12 cellular contexts compared by ENCODE assay signal in genomic region chr2:9972621-9973445, GRCh38. TPM values are rescaled to one million over a fixed set of nuclear protein-coding genes. Genes with fewer than 3 reads are reported as not detected.
DNase-seq lines count a peak whose midpoint lies in the region; ATAC-seq and TF ChIP-seq lines count a peak whose summit lies in the region.
"Had no signal": no experiment of that assay in that cellular context is flagged by ENCODE, and none has a peak within 500 bp of the region (broad histone marks: within the 10 kb centered on the region; RNA-seq: fewer than 3 reads in every experiment).

No MANE protein-coding gene starts in this region.

- intact Hi-C loops in activated naive CD4-positive, alpha-beta T cell treated with anti-CD3 and anti-CD28 coated beads for 36 hours (cut with micrococcal nuclease): no loop called here

- peaks cover 2% of the 10 kb centered on the region for H3K27me3 Mint-ChIP-seq in stimulated activated naive CD8-positive, alpha-beta T cell treated with anti-CD3 and anti-CD28 coated beads, Interleukin-15, amount 100 ng/mL, for 72 hours
- peaks cover 13% of the 10 kb centered on the region for H3K27me3 Mint-ChIP-seq in nephron (ENCODE audit: low read depth)
- no peaks in the 10 kb centered on the region for H3K27me3 Mint-ChIP-seq in activated CD4-positive, alpha-beta memory T cell treated with anti-CD3 and anti-CD28 coated beads, Interleukin-2, amount 10 ng/mL, durations not matched to agents 7 days and 5 days
- H3K27me3 Mint-ChIP-seq in activated naive CD4-positive, alpha-beta T cell treated with anti-CD3 and anti-CD28 coated beads for 36 hours (ENCODE audit: low read depth): no peaks in the 10 kb centered on the region

- H3K27ac Mint-ChIP-seq in stimulated activated naive CD8-positive, alpha-beta T cell treated with anti-CD3 and anti-CD28 coated beads, Interleukin-15, amount 100 ng/mL, for 72 hours: peak overlapping the region in 1 of 2 donors; percentile 83
- peak overlapping the region; percentile 45 to 80 (median 71) for H3K27ac Mint-ChIP-seq in nephron
- H3K27ac Mint-ChIP-seq in activated CD4-positive, alpha-beta memory T cell treated with anti-CD3 and anti-CD28 coated beads, Interleukin-2, amount 10 ng/mL, durations not matched to agents 7 days and 5 days: no peak overlapping the region
- H3K27ac Mint-ChIP-seq in activated naive CD4-positive, alpha-beta T cell treated with anti-CD3 and anti-CD28 coated beads for 36 hours: no peak overlapping the region

- POLR2A ChIA-PET in activated CD4-positive, alpha-beta memory T cell treated with anti-CD3 and anti-CD28 coated beads, Interleukin-2, amount 10 ng/mL, durations not matched to agents 7 days and 5 days (lab: Charles Lee): interaction anchor here (2.0 kb wide), 1 partner anchor 129 kb away, joined by 6 read pairs; the partner anchor contains the start of gene TAF1B

- no peak for TF ChIP-seq CTCF in nephron (IDR thresholded peaks at IDR 0.05; ENCODE audit: unreplicated experiment in 3 of 3)

- peaks cover 43% of the 10 kb centered on the region for H3K4me1 Mint-ChIP-seq in stimulated activated naive CD8-positive, alpha-beta T cell treated with anti-CD3 and anti-CD28 coated beads, Interleukin-15, amount 100 ng/mL, for 72 hours
- peaks cover 60% of the 10 kb centered on the region for H3K4me1 Mint-ChIP-seq in nephron
- H3K4me1 Mint-ChIP-seq in activated CD4-positive, alpha-beta memory T cell treated with anti-CD3 and anti-CD28 coated beads, Interleukin-2, amount 10 ng/mL, durations not matched to agents 7 days and 5 days: peaks cover 24% of the 10 kb centered on the region
- H3K4me1 Mint-ChIP-seq in activated naive CD4-positive, alpha-beta T cell treated with anti-CD3 and anti-CD28 coated beads for 36 hours (ENCODE audit: low read depth): peaks cover 25% of the 10 kb centered on the region

- CTCF ChIA-PET in activated CD4-positive, alpha-beta memory T cell treated with anti-CD3 and anti-CD28 coated beads, Interleukin-2, amount 10 ng/mL, durations not matched to agents 7 days and 5 days (lab: Charles Lee): interaction anchor here (0.6 to 3.3 kb wide), 6 partner anchors 11 to 413 kb away, joined by 3 to 27 read pairs (median 6); no protein-coding TSS in a partner anchor
- CTCF ChIA-PET in activated naive CD4-positive, alpha-beta T cell treated with anti-CD3 and anti-CD28 coated beads for 36 hours (lab: Charles Lee): interaction anchor here (0.6 to 2.1 kb wide), 5 partner anchors 9 to 829 kb away, joined by 3 to 18 read pairs (median 3); no protein-coding TSS in a partner anchor

- peak overlapping the region; percentile 34 for H3K27ac ChIP-seq in caudate nucleus (ENCODE audit: low read depth, low read length)
- H3K27ac ChIP-seq: neutrophil had no signal

- no peaks in the 10 kb centered on the region for H3K36me3 Mint-ChIP-seq in nephron (ENCODE audit: low read depth)
- peaks cover 5% of the 10 kb centered on the region for H3K36me3 Mint-ChIP-seq in activated CD4-positive, alpha-beta memory T cell treated with anti-CD3 and anti-CD28 coated beads, Interleukin-2, amount 10 ng/mL, durations not matched to agents 7 days and 5 days (ENCODE audit: low read depth)
- no peaks in the 10 kb centered on the region for H3K36me3 Mint-ChIP-seq in activated naive CD4-positive, alpha-beta T cell treated with anti-CD3 and anti-CD28 coated beads for 36 hours (ENCODE audit: low read depth)

- H3K4me3 Mint-ChIP-seq in stimulated activated naive CD8-positive, alpha-beta T cell treated with anti-CD3 and anti-CD28 coated beads, Interleukin-15, amount 100 ng/mL, for 72 hours: no peak overlapping the region
- H3K4me3 Mint-ChIP-seq in nephron: peak overlapping the region in 2 of 3 experiments; percentile 7 to 26
- H3K4me3 Mint-ChIP-seq in activated CD4-positive, alpha-beta memory T cell treated with anti-CD3 and anti-CD28 coated beads, Interleukin-2, amount 10 ng/mL, durations not matched to agents 7 days and 5 days: no peak overlapping the region
- no peak overlapping the region for H3K4me3 Mint-ChIP-seq in activated naive CD4-positive, alpha-beta T cell treated with anti-CD3 and anti-CD28 coated beads for 36 hours

- H3K9me3 Mint-ChIP-seq in stimulated activated naive CD8-positive, alpha-beta T cell treated with anti-CD3 and anti-CD28 coated beads, Interleukin-15, amount 100 ng/mL, for 72 hours: peaks cover 1% of the 10 kb centered on the region in 2 donors
- no peaks in the 10 kb centered on the region for H3K9me3 Mint-ChIP-seq in nephron
- no peaks in the 10 kb centered on the region for H3K9me3 Mint-ChIP-seq in activated CD4-positive, alpha-beta memory T cell treated with anti-CD3 and anti-CD28 coated beads, Interleukin-2, amount 10 ng/mL, durations not matched to agents 7 days and 5 days
- no peaks in the 10 kb centered on the region for H3K9me3 Mint-ChIP-seq in activated naive CD4-positive, alpha-beta T cell treated with anti-CD3 and anti-CD28 coated beads for 36 hours

- no peak for ATAC-seq in stimulated activated naive CD8-positive, alpha-beta T cell treated with anti-CD3 and anti-CD28 coated beads, Interleukin-15, Interleukin-2, amounts not matched to agents 100 U/mL and 50 U/mL, for 24 hours
- ATAC-seq in stimulated activated naive CD8-positive, alpha-beta T cell treated with anti-CD3 and anti-CD28 coated beads, Interleukin-15, amount 100 ng/mL, for 72 hours: no peak

- peak; percentile 47 for DNase-seq in stimulated activated naive CD8-positive, alpha-beta T cell treated with anti-CD3 and anti-CD28 coated beads, Interleukin-15, Interleukin-2, amounts not matched to agents 100 U/mL and 50 U/mL, for 24 hours
- no peak for DNase-seq in stimulated activated naive CD8-positive, alpha-beta T cell treated with anti-CD3 and anti-CD28 coated beads, Interleukin-15, amount 100 ng/mL, for 72 hours
- DNase-seq in caudate nucleus (lab: John Stamatoyannopoulos, UW) (peak in 38 of 61 donors; percentile 8 to 86 (median 43)), NCI-H1092 (lab: John Stamatoyannopoulos, UW) (no peak), T-helper 1 cell (no peak)
- no peak for DNase-seq in activated CD4-positive, alpha-beta memory T cell treated with anti-CD3 and anti-CD28 coated beads, Interleukin-2, amount 10 ng/mL, durations not matched to agents 7 days and 5 days
- no peak for DNase-seq in activated naive CD4-positive, alpha-beta T cell treated with anti-CD3 and anti-CD28 coated beads for 36 hours
- DNase-seq: Kasumi-1, NCI-H774, T1000 had no signal

RNA-seq across cellular contexts. Expression of gene GRHL1, which starts 21.3 kb away (rescaled TPM):
- 1 to 10 TPM; 1.2 to 2.0 TPM for total RNA-seq in activated CD4-positive, alpha-beta memory T cell treated with anti-CD3 and anti-CD28 coated beads, Interleukin-2, amount 10 ng/mL, durations not matched to agents 7 days and 5 days
- under 1 TPM; 0.69 to 0.79 TPM for total RNA-seq in activated naive CD4-positive, alpha-beta T cell treated with anti-CD3 and anti-CD28 coated beads for 36 hours

Comparison
In these comparisons a context has a peak if more than half of its experiments do, and no peak if none do; other contexts are left out.
1. DNase-seq: peak in stimulated activated naive CD8-positive, alpha-beta T cell treated with anti-CD3 and anti-CD28 coated beads, Interleukin-15, Interleukin-2, amounts not matched to agents 100 U/mL and 50 U/mL, for 24 hours (single experiment) and caudate nucleus (38 of 61); none in stimulated activated naive CD8-positive, alpha-beta T cell treated with anti-CD3 and anti-CD28 coated beads, Interleukin-15, amount 100 ng/mL, for 72 hours (0 of 2), activated CD4-positive, alpha-beta memory T cell treated with anti-CD3 and anti-CD28 coated beads, Interleukin-2, amount 10 ng/mL, durations not matched to agents 7 days and 5 days (single experiment), activated naive CD4-positive, alpha-beta T cell treated with anti-CD3 and anti-CD28 coated beads for 36 hours (single experiment), NCI-H1092 (single experiment) and T-helper 1 cell (0 of 5).
2. H3K27ac Mint-ChIP-seq: peak in nephron (3 of 3); none in activated CD4-positive, alpha-beta memory T cell treated with anti-CD3 and anti-CD28 coated beads, Interleukin-2, amount 10 ng/mL, durations not matched to agents 7 days and 5 days (single experiment) and activated naive CD4-positive, alpha-beta T cell treated with anti-CD3 and anti-CD28 coated beads for 36 hours (single experiment).
3. H3K4me3 Mint-ChIP-seq: peak in nephron (2 of 3); none in stimulated activated naive CD8-positive, alpha-beta T cell treated with anti-CD3 and anti-CD28 coated beads, Interleukin-15, amount 100 ng/mL, for 72 hours (0 of 2), activated CD4-positive, alpha-beta memory T cell treated with anti-CD3 and anti-CD28 coated beads, Interleukin-2, amount 10 ng/mL, durations not matched to agents 7 days and 5 days (single experiment) and activated naive CD4-positive, alpha-beta T cell treated with anti-CD3 and anti-CD28 coated beads for 36 hours (single experiment).